Comparison of ENCODE assay signal across 1 cellular context in genomic region chr17:82076785-82077591, GRCh38.
TF ChIP-seq lines count a peak whose summit lies in the region.

No MANE protein-coding gene starts in this region.

TF ChIP-seq in K562, 482 proteins besides CTCF, POLR2A, EP300 and RAD21 (continued from another document):
- TF ChIP-seq MLLT1 (IDR thresholded peaks at IDR 0.05): no peak
- no peak for TF ChIP-seq HOXB6 (CRISPR knock-in tag; IDR thresholded peaks at IDR 0.05; ENCODE audit: borderline replicate concordance)
- 0 out of 2 replicates have a peak, but pooled peaks have one; percentile 64 for TF ChIP-seq AFF4 (CRISPR knock-in tag; IDR thresholded peaks at IDR 0.05)
- TF ChIP-seq SIN3A (IDR thresholded peaks at IDR 0.05; ENCODE audit: borderline replicate concordance in 2 of 2, control insufficient read depth in 1 of 2, low read depth in 2 of 2, low read length in 2 of 2): peak in 1 of 2 experiments; percentile 75; a peak in 1 of 4 replicates
- no peak for TF ChIP-seq MAFK (IDR thresholded peaks at IDR 0.05; ENCODE audit: low read length)
- no peak for TF ChIP-seq ARID2 (IDR thresholded peaks at IDR 0.05)
- TF ChIP-seq CCNT2 (IDR thresholded peaks at IDR 0.05; ENCODE audit: borderline replicate concordance, extremely low read depth, insufficient read length, low read depth, low read length): peak; percentile 63
- TF ChIP-seq CBX1 (IDR thresholded peaks at IDR 0.05; ENCODE audit: low read depth): peak; percentile 2; the same call in 1 of the 2 replicates
- peak; percentile 70 for TF ChIP-seq HMGN3 (IDR thresholded peaks at IDR 0.05; ENCODE audit: borderline replicate concordance, extremely low read depth, insufficient read length, low read depth, low read length)
- no peak for TF ChIP-seq USF1 (CRISPR knock-in tag; IDR thresholded peaks at IDR 0.05)
- TF ChIP-seq FOXM1 (IDR thresholded peaks at IDR 0.05; ENCODE audit: low read depth): no peak
- TF ChIP-seq FOXM1 (CRISPR knock-in tag; IDR thresholded peaks at IDR 0.05; ENCODE audit: low read depth): peak; percentile 66; the same call in 1 of the 2 replicates
- 0 out of 2 replicates have a peak, but pooled peaks have one; percentile 8 for TF ChIP-seq HBP1 (CRISPR knock-in tag; IDR thresholded peaks at IDR 0.05)
- no peak for TF ChIP-seq STAG1 (CRISPR knock-in tag; IDR thresholded peaks at IDR 0.05; ENCODE audit: borderline replicate concordance)
- TF ChIP-seq RBFOX2 (IDR thresholded peaks at IDR 0.05; ENCODE audit: low read depth, low read length): peak; percentile 52; the same call in 1 of the 2 replicates
- TF ChIP-seq ZNF146 (CRISPR knock-in tag; IDR thresholded peaks at IDR 0.05; ENCODE audit: unreplicated experiment): no peak
- no peak for TF ChIP-seq NBN (IDR thresholded peaks at IDR 0.05; ENCODE audit: low read depth)
- TF ChIP-seq SUPT5H (IDR thresholded peaks at IDR 0.05): peak; percentile 13
- no peak for TF ChIP-seq NCOA4 (IDR thresholded peaks at IDR 0.05; ENCODE audit: partially characterized antibody)
- TF ChIP-seq FIP1L1 (IDR thresholded peaks at IDR 0.05; ENCODE audit: low read depth, low read length, poor library complexity, severe bottlenecking): peak; percentile 48
- TF ChIP-seq CBX3 (IDR thresholded peaks at IDR 0.05; ENCODE audit: borderline replicate concordance in 1 of 2, low read length in 2 of 2): no peak
- no peak for TF ChIP-seq ZBTB7A (IDR thresholded peaks at IDR 0.05; ENCODE audit: borderline replicate concordance, control insufficient read depth, low read depth, low read length)
- no peak for TF ChIP-seq KLF10 (CRISPR knock-in tag; IDR thresholded peaks at IDR 0.05)
- no peak for TF ChIP-seq NFRKB (IDR thresholded peaks at IDR 0.05; ENCODE audit: low read depth)
- TF ChIP-seq TFAP4 (CRISPR knock-in tag; IDR thresholded peaks at IDR 0.05; ENCODE audit: borderline replicate concordance): 0 out of 2 replicates have a peak, but pooled peaks have one; percentile 9
- no peak for TF ChIP-seq ARID1B (IDR thresholded peaks at IDR 0.05)
- no peak for TF ChIP-seq BMI1 (IDR thresholded peaks at IDR 0.05; ENCODE audit: low read length)
- TF ChIP-seq ZNF3 (CRISPR knock-in tag; IDR thresholded peaks at IDR 0.05): no peak
- no peak for TF ChIP-seq NELFE (IDR thresholded peaks at IDR 0.05; ENCODE audit: insufficient read depth, insufficient read length)
- TF ChIP-seq NCOR1 (IDR thresholded peaks at IDR 0.05): 0 out of 2 replicates have a peak, but pooled peaks have one; percentile 18
- TF ChIP-seq THAP12 (CRISPR knock-in tag; IDR thresholded peaks at IDR 0.05): peak; percentile 36; the same call in 1 of the 2 replicates
- no peak for TF ChIP-seq NFXL1 (CRISPR knock-in tag; IDR thresholded peaks at IDR 0.05)
- TF ChIP-seq DMBX1 (CRISPR knock-in tag; IDR thresholded peaks at IDR 0.05; ENCODE audit: borderline replicate concordance): no peak
- TF ChIP-seq PHF21A (IDR thresholded peaks at IDR 0.05; ENCODE audit: borderline replicate concordance, low read depth): no peak
- no peak for TF ChIP-seq KDM2B (CRISPR knock-in tag; IDR thresholded peaks at IDR 0.05)
- TF ChIP-seq ILF3 (IDR thresholded peaks at IDR 0.05; ENCODE audit: borderline replicate concordance): peak; percentile 30; the same call in 1 of the 2 replicates
- peak; percentile 86 for TF ChIP-seq POLR2AphosphoS2 (IDR thresholded peaks at IDR 0.05; ENCODE audit: low read length)
- peak; percentile 6 for TF ChIP-seq TAF1 (IDR thresholded peaks at IDR 0.05; ENCODE audit: control insufficient read depth, extremely low read depth, insufficient read depth, low read length, severe bottlenecking)
- TF ChIP-seq NFIC (IDR thresholded peaks at IDR 0.05): 0 out of 2 replicates have a peak, but pooled peaks have one; percentile 6
- peak in 1 of 2 experiments; percentile 2 for TF ChIP-seq E2F6 (IDR thresholded peaks at IDR 0.05; ENCODE audit: borderline replicate concordance in 1 of 2, extremely low read depth in 1 of 2, insufficient read depth in 1 of 2, insufficient read length in 1 of 2, low read depth in 1 of 2, low read length in 1 of 2, poor library complexity in 1 of 2, severe bottlenecking in 1 of 2)
- no peak for TF ChIP-seq IRF1 (CRISPR knock-in tag; IDR thresholded peaks at IDR 0.05; ENCODE audit: borderline replicate concordance)
- TF ChIP-seq KLF6 (CRISPR knock-in tag; IDR thresholded peaks at IDR 0.05; ENCODE audit: borderline replicate concordance): no peak
- TF ChIP-seq CTBP1 (IDR thresholded peaks at IDR 0.05; ENCODE audit: borderline replicate concordance): no peak
